1 cellular context compared by ENCODE assay signal in the genomic region with DNA sequence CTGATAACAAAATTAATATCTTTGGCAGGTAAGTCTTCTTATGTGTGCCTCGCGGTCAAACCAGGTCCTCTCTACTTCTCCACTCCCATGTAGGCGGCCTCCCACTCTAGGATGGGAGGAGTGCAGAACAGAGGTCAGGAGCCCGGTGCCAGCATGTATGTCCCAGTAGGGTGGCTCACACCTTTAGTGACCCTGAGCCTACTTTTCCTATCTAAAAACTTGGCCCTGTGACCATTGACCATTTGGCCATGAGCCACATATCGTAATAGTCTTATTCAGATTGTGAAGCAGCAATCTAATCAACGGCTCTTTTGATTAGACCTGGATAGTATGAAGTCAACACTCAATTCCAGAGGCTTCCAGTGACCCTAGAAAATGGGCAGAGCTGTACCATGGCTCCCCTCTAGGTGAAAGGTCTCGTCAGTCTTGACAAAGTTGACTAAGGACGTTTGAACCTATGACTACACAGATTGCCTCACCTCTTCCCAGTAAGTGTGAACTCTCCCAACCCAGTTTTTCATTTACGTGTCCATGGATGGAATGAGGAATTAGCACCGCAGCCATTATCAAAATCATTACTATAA.
TF ChIP-seq lines count a peak whose summit lies in the region.

No MANE protein-coding gene starts in this region.

TF ChIP-seq in HepG2, 621 proteins besides CTCF, POLR2A, EP300 and RAD21:
- no peak for TF ChIP-seq EZH2 (conservative IDR thresholded peaks at IDR 0.05; ENCODE audit: low read depth, low read length)
- TF ChIP-seq, protein P1, sequence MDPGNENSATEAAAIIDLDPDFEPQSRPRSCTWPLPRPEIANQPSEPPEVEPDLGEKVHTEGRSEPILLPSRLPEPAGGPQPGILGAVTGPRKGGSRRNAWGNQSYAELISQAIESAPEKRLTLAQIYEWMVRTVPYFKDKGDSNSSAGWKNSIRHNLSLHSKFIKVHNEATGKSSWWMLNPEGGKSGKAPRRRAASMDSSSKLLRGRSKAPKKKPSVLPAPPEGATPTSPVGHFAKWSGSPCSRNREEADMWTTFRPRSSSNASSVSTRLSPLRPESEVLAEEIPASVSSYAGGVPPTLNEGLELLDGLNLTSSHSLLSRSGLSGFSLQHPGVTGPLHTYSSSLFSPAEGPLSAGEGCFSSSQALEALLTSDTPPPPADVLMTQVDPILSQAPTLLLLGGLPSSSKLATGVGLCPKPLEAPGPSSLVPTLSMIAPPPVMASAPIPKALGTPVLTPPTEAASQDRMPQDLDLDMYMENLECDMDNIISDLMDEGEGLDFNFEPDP (CRISPR knock-in tag; conservative IDR thresholded peaks at IDR 0.05), result 0 out of 2 replicates have a peak, but pooled peaks have one; percentile 67
- TF ChIP-seq CENPX (CRISPR knock-in tag; IDR thresholded peaks at IDR 0.05), result no peak
- TF ChIP-seq PPARG (CRISPR knock-in tag; conservative IDR thresholded peaks at IDR 0.05), result peak; percentile 72
- peak; percentile 67; the same call in 1 of the 2 replicates for TF ChIP-seq EHMT2 (IDR thresholded peaks at IDR 0.05; ENCODE audit: borderline replicate concordance, low read depth, low read length)
- no peak for TF ChIP-seq MYNN (CRISPR knock-in tag; IDR thresholded peaks at IDR 0.05; ENCODE audit: low read depth)
- TF ChIP-seq KDM3A (CRISPR knock-in tag; IDR thresholded peaks at IDR 0.05; ENCODE audit: low read depth), result no peak
TF ChIP-seq in HepG2: peak in this region for 3.
